2 cellular contexts compared by ENCODE assay signal in the genomic region with DNA sequence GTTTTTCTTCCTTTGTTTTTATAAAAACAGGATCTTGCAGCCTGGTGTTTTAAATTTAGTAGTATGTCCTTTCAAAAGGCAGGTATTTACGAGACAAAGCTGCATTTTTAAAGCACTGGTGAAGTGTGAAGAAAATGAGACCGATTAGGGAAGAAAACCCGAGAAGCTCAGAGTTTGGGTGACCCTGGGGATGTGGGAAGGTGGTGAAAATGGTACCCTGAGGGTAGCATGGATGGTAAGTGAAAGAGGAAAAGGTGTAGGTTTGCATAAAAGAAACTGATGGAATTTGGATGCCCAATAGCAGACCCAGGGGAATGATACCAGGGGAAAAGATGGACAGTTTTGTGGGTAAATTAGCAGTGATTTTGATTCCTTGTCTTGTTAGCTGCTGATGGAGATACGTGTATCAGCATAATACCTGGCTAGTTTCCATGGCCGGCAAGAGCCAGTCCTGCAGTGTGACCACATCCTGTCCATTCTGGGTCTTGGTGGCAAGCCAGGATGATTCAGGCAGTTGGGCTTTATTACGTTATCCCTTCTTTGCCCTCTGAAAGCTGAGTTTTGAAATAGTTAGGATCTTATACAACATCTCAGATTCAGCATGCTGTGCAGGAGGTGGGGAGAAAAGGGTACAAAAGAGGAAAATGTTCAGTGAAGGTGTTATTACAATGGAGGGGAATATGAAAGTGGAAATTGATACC.
TF ChIP-seq lines count a peak whose summit lies in the region.

No MANE protein-coding gene starts in this region.

TF ChIP-seq in HCT116, 20 proteins besides CTCF, POLR2A, EP300 and RAD21 (continued from another document):
- peak; percentile 97 for TF ChIP-seq CEBPB (IDR thresholded peaks at IDR 0.05; ENCODE audit: low read depth)
- peak; percentile 63 for TF ChIP-seq TCF7L2 (IDR thresholded peaks at IDR 0.05; ENCODE audit: borderline replicate concordance, extremely low read depth, insufficient read depth, insufficient read length)
- TF ChIP-seq, protein P1, sequence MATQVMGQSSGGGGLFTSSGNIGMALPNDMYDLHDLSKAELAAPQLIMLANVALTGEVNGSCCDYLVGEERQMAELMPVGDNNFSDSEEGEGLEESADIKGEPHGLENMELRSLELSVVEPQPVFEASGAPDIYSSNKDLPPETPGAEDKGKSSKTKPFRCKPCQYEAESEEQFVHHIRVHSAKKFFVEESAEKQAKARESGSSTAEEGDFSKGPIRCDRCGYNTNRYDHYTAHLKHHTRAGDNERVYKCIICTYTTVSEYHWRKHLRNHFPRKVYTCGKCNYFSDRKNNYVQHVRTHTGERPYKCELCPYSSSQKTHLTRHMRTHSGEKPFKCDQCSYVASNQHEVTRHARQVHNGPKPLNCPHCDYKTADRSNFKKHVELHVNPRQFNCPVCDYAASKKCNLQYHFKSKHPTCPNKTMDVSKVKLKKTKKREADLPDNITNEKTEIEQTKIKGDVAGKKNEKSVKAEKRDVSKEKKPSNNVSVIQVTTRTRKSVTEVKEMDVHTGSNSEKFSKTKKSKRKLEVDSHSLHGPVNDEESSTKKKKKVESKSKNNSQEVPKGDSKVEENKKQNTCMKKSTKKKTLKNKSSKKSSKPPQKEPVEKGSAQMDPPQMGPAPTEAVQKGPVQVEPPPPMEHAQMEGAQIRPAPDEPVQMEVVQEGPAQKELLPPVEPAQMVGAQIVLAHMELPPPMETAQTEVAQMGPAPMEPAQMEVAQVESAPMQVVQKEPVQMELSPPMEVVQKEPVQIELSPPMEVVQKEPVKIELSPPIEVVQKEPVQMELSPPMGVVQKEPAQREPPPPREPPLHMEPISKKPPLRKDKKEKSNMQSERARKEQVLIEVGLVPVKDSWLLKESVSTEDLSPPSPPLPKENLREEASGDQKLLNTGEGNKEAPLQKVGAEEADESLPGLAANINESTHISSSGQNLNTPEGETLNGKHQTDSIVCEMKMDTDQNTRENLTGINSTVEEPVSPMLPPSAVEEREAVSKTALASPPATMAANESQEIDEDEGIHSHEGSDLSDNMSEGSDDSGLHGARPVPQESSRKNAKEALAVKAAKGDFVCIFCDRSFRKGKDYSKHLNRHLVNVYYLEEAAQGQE (IDR thresholded peaks at IDR 0.05; ENCODE audit: low read depth) = no peak
- peak; percentile 82 for TF ChIP-seq FOSL1 (IDR thresholded peaks at IDR 0.05; ENCODE audit: low read depth)
- TF ChIP-seq POLR2AphosphoS5 (IDR thresholded peaks at IDR 0.05; ENCODE audit: low read depth, low read length) = peak; percentile 72
- no peak for TF ChIP-seq YY1 (IDR thresholded peaks at IDR 0.05; ENCODE audit: extremely low read depth, insufficient replicate concordance, low read depth, low read length)
- TF ChIP-seq ZFX (IDR thresholded peaks at IDR 0.05) = no peak
- peak; percentile 92 for TF ChIP-seq JUND (IDR thresholded peaks at IDR 0.05)
- no peak for TF ChIP-seq ZBTB33 (IDR thresholded peaks at IDR 0.05; ENCODE audit: extremely low read depth, insufficient replicate concordance, low read length)
- TF ChIP-seq SIN3A (IDR thresholded peaks at IDR 0.05; ENCODE audit: low read depth) = peak; percentile 67
- TF ChIP-seq SP1 (IDR thresholded peaks at IDR 0.05; ENCODE audit: low read depth) = peak; percentile 95
- no peak for TF ChIP-seq EZH2 (IDR thresholded peaks at IDR 0.05)
- TF ChIP-seq EZH2phosphoT487 (IDR thresholded peaks at IDR 0.05; ENCODE audit: borderline replicate concordance) = no peak
- TF ChIP-seq ELF1 (IDR thresholded peaks at IDR 0.05; ENCODE audit: borderline replicate concordance, low read depth) = no peak
- TF ChIP-seq, protein P2, sequence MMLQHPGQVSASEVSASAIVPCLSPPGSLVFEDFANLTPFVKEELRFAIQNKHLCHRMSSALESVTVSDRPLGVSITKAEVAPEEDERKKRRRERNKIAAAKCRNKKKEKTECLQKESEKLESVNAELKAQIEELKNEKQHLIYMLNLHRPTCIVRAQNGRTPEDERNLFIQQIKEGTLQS (IDR thresholded peaks at IDR 0.05) = no peak
- TF ChIP-seq EGR1 (IDR thresholded peaks at IDR 0.05; ENCODE audit: low read depth) = no peak
- no peak for TF ChIP-seq ZNF274 (IDR thresholded peaks at IDR 0.05; ENCODE audit: low read depth, low read length)

TF ChIP-seq in SK-N-SH, 30 proteins besides CTCF, POLR2A, EP300 and RAD21 (continued from another document):
- no peak for TF ChIP-seq IRF3 (IDR thresholded peaks at IDR 0.05; ENCODE audit: low read depth, low read length)
- TF ChIP-seq RFX5 (IDR thresholded peaks at IDR 0.05; ENCODE audit: low read length) = no peak
- peak; percentile 89 for TF ChIP-seq TEAD4 (IDR thresholded peaks at IDR 0.05; ENCODE audit: borderline replicate concordance, insufficient read depth)
- TF ChIP-seq FOSL2 (IDR thresholded peaks at IDR 0.05; ENCODE audit: borderline replicate concordance, low read depth) = peak; percentile 94
- no peak for TF ChIP-seq YY1 (IDR thresholded peaks at IDR 0.05; ENCODE audit: low read depth)
- peak; percentile 72; the same call in 1 of the 2 replicates for TF ChIP-seq ZBTB33 (IDR thresholded peaks at IDR 0.05; ENCODE audit: borderline replicate concordance, low read depth)
- no peak for TF ChIP-seq GABPA (IDR thresholded peaks at IDR 0.05; ENCODE audit: low read depth)
- TF ChIP-seq, protein P3, sequence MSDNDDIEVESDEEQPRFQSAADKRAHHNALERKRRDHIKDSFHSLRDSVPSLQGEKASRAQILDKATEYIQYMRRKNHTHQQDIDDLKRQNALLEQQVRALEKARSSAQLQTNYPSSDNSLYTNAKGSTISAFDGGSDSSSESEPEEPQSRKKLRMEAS (IDR thresholded peaks at IDR 0.05; ENCODE audit: low read depth) = peak; percentile 76; the same call in 1 of the 2 replicates
- TF ChIP-seq FOXM1 (IDR thresholded peaks at IDR 0.05; ENCODE audit: low read depth) = no peak; the same call in 1 of the 2 replicates
- TF ChIP-seq SMC3 (IDR thresholded peaks at IDR 0.05; ENCODE audit: low read depth, low read length) = no peak; the same call in 1 of the 2 replicates
- no peak for TF ChIP-seq USF1 (IDR thresholded peaks at IDR 0.05; ENCODE audit: borderline replicate concordance, low read depth)
- TF ChIP-seq CHD2 (IDR thresholded peaks at IDR 0.05; ENCODE audit: low read length, partially characterized antibody) = peak; percentile 4
- peak; percentile 84 for TF ChIP-seq RXRA (IDR thresholded peaks at IDR 0.05; ENCODE audit: borderline replicate concordance, low read depth)
- peak; percentile 77; the same call in 1 of the 2 replicates for TF ChIP-seq POLR2AphosphoS5 (IDR thresholded peaks at IDR 0.05; ENCODE audit: low read depth, low read length)
- peak; percentile 67 for TF ChIP-seq RCOR1 (IDR thresholded peaks at IDR 0.05; ENCODE audit: low read length)
- TF ChIP-seq NFIC (IDR thresholded peaks at IDR 0.05; ENCODE audit: borderline replicate concordance) = peak; percentile 100
- TF ChIP-seq SIN3A (IDR thresholded peaks at IDR 0.05; ENCODE audit: borderline replicate concordance, low read depth, low read length) = peak; percentile 84; the same call in 1 of the 2 replicates
- TF ChIP-seq, protein P4, sequence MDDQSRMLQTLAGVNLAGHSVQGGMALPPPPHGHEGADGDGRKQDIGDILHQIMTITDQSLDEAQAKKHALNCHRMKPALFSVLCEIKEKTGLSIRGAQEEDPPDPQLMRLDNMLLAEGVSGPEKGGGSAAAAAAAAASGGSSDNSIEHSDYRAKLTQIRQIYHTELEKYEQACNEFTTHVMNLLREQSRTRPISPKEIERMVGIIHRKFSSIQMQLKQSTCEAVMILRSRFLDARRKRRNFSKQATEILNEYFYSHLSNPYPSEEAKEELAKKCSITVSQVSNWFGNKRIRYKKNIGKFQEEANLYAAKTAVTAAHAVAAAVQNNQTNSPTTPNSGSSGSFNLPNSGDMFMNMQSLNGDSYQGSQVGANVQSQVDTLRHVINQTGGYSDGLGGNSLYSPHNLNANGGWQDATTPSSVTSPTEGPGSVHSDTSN (IDR thresholded peaks at IDR 0.05) = peak; percentile 88
- no peak for TF ChIP-seq NRF1 (IDR thresholded peaks at IDR 0.05; ENCODE audit: low read depth, low read length)
- TF ChIP-seq MEF2A (IDR thresholded peaks at IDR 0.05; ENCODE audit: borderline replicate concordance, low read depth) = peak; percentile 48; the same call in 1 of the 2 replicates
- TF ChIP-seq FOXJ3 (CRISPR knock-in tag; IDR thresholded peaks at IDR 0.05) = no peak
- TF ChIP-seq MXI1 (IDR thresholded peaks at IDR 0.05; ENCODE audit: low read depth, low read length) = 0 out of 2 replicates have a peak, but pooled peaks have one; percentile 24
- peak; percentile 26; the same call in 1 of the 2 replicates for TF ChIP-seq GATA2 (CRISPR knock-in tag; IDR thresholded peaks at IDR 0.05)
- TF ChIP-seq EZH2phosphoT487 (IDR thresholded peaks at IDR 0.05; ENCODE audit: borderline replicate concordance, low read depth) = no peak
- TF ChIP-seq TAF1 (IDR thresholded peaks at IDR 0.05; ENCODE audit: borderline replicate concordance, low read depth, low read length) = 0 out of 2 replicates have a peak, but pooled peaks have one; percentile 24
- TF ChIP-seq, protein P1 (IDR thresholded peaks at IDR 0.05; ENCODE audit: low read depth, low read length) = peak; percentile 58; the same call in 1 of the 2 replicates
- no peak for TF ChIP-seq USF2 (IDR thresholded peaks at IDR 0.05; ENCODE audit: borderline replicate concordance, low read depth, low read length)
- TF ChIP-seq ELF1 (IDR thresholded peaks at IDR 0.05) = no peak
